In genomic region chr12:10395390-10395998, GRCh38 we compare ENCODE assay signal across 8 cellular contexts. TPM values are rescaled to one million over a fixed set of nuclear protein-coding genes. Genes with fewer than 3 reads are reported as not detected.
DNase-seq lines count a peak whose midpoint lies in the region; ATAC-seq lines count a peak whose summit lies in the region.

No MANE protein-coding gene starts in this region.

- CTCF ChIA-PET in activated CD4-positive, alpha-beta memory T cell treated with anti-CD3 and anti-CD28 coated beads, Interleukin-2, amount 10 ng/mL, durations not matched to agents 7 days and 5 days (lab: Charles Lee), result no interaction called here

- no peaks in the 10 kb centered on the region for H3K27me3 Mint-ChIP-seq in stimulated activated naive CD8-positive, alpha-beta T cell treated with anti-CD3 and anti-CD28 coated beads, Interleukin-15, Interleukin-2, amounts not matched to agents 100 ng/mL and 50 ng/mL, for 24 hours
- peaks cover 19% of the 10 kb centered on the region for H3K27me3 Mint-ChIP-seq in activated CD4-positive, alpha-beta memory T cell treated with anti-CD3 and anti-CD28 coated beads, Interleukin-2, amount 10 ng/mL, durations not matched to agents 7 days and 5 days

- POLR2A ChIA-PET in activated CD4-positive, alpha-beta memory T cell treated with anti-CD3 and anti-CD28 coated beads, Interleukin-2, amount 10 ng/mL, durations not matched to agents 7 days and 5 days (lab: Charles Lee), result no interaction called here

- H3K36me3 Mint-ChIP-seq in stimulated activated naive CD8-positive, alpha-beta T cell treated with anti-CD3 and anti-CD28 coated beads, Interleukin-15, Interleukin-2, amounts not matched to agents 100 ng/mL and 50 ng/mL, for 24 hours (ENCODE audit: low read depth), result peaks cover 11% of the 10 kb centered on the region
- H3K36me3 Mint-ChIP-seq in activated CD4-positive, alpha-beta memory T cell treated with anti-CD3 and anti-CD28 coated beads, Interleukin-2, amount 10 ng/mL, durations not matched to agents 7 days and 5 days (ENCODE audit: low read depth), result no peaks in the 10 kb centered on the region

- peak overlapping the region; percentile 84 for H3K4me3 Mint-ChIP-seq in stimulated activated naive CD8-positive, alpha-beta T cell treated with anti-CD3 and anti-CD28 coated beads, Interleukin-15, Interleukin-2, amounts not matched to agents 100 ng/mL and 50 ng/mL, for 24 hours
- H3K4me3 Mint-ChIP-seq in activated CD4-positive, alpha-beta memory T cell treated with anti-CD3 and anti-CD28 coated beads, Interleukin-2, amount 10 ng/mL, durations not matched to agents 7 days and 5 days, result no peak overlapping the region

- H3K9me3 Mint-ChIP-seq in stimulated activated naive CD8-positive, alpha-beta T cell treated with anti-CD3 and anti-CD28 coated beads, Interleukin-15, Interleukin-2, amounts not matched to agents 100 ng/mL and 50 ng/mL, for 24 hours, result no peaks in the 10 kb centered on the region
- H3K9me3 Mint-ChIP-seq in activated CD4-positive, alpha-beta memory T cell treated with anti-CD3 and anti-CD28 coated beads, Interleukin-2, amount 10 ng/mL, durations not matched to agents 7 days and 5 days, result no peaks in the 10 kb centered on the region

- peak overlapping the region; percentile 94 for H3K27ac Mint-ChIP-seq in stimulated activated naive CD8-positive, alpha-beta T cell treated with anti-CD3 and anti-CD28 coated beads, Interleukin-15, Interleukin-2, amounts not matched to agents 100 ng/mL and 50 ng/mL, for 24 hours
- H3K27ac Mint-ChIP-seq in activated CD4-positive, alpha-beta memory T cell treated with anti-CD3 and anti-CD28 coated beads, Interleukin-2, amount 10 ng/mL, durations not matched to agents 7 days and 5 days, result no peak overlapping the region

- peaks cover 86% of the 10 kb centered on the region for H3K4me1 Mint-ChIP-seq in stimulated activated naive CD8-positive, alpha-beta T cell treated with anti-CD3 and anti-CD28 coated beads, Interleukin-15, Interleukin-2, amounts not matched to agents 100 ng/mL and 50 ng/mL, for 24 hours (ENCODE audit: low read depth)
- H3K4me1 Mint-ChIP-seq in activated CD4-positive, alpha-beta memory T cell treated with anti-CD3 and anti-CD28 coated beads, Interleukin-2, amount 10 ng/mL, durations not matched to agents 7 days and 5 days, result no peaks in the 10 kb centered on the region

- ATAC-seq in GM21526 (IDR thresholded peaks at IDR 0.05; ENCODE audit: low FRiP score, unreplicated experiment), result peak; percentile 90

- DNase-seq in DMS53 treated with DMSO at 0.1 percent for 48 hours (lab: John Stamatoyannopoulos, UW; ENCODE audit: unreplicated experiment), result peak; percentile 99
- DNase-seq in HT1080 (ENCODE audit: low read depth), result peak; percentile 80
- peak; percentile 47 for DNase-seq in T1000 (lab: John Stamatoyannopoulos, UW)
- DNase-seq in hepatic stellate cell (ENCODE audit: low spot score), result peak; percentile 21
- DNase-seq in C1 segment of cervical spinal cord (lab: John Stamatoyannopoulos, UW), result no peak
- DNase-seq in activated CD4-positive, alpha-beta memory T cell treated with anti-CD3 and anti-CD28 coated beads, Interleukin-2, amount 10 ng/mL, durations not matched to agents 7 days and 5 days, result no peak

RNA-seq across cellular contexts. Expression of gene KLRK1, which starts 5.7 kb away (rescaled TPM):
- total RNA-seq in HT1080 (2014; rRNA removed; shearing (Covaris generic)), result not detected in 2 replicates
- not detected in 2 replicates for polyA plus RNA-seq in HT1080 (2015; cell fraction: cytosol; rRNA removed)
- polyA plus RNA-seq in HT1080 (2015; cell fraction: nucleus; rRNA removed), result 0.10 and 0.84 TPM in 2 replicates
- total RNA-seq in activated CD4-positive, alpha-beta memory T cell treated with anti-CD3 and anti-CD28 coated beads, Interleukin-2, amount 10 ng/mL, durations not matched to agents 7 days and 5 days, result under 1 TPM; 0.43 to 0.93 TPM

RNA-seq across cellular contexts. Expression of gene KLRC4, which starts 14.1 kb away (rescaled TPM):
- not detected in 2 replicates for total RNA-seq in HT1080 (2014; rRNA removed; shearing (Covaris generic))
- not detected in 2 replicates for polyA plus RNA-seq in HT1080 (2015; cell fraction: cytosol; rRNA removed)
- polyA plus RNA-seq in HT1080 (2015; cell fraction: nucleus; rRNA removed), result not detected in 2 replicates
- not detected for total RNA-seq in activated CD4-positive, alpha-beta memory T cell treated with anti-CD3 and anti-CD28 coated beads, Interleukin-2, amount 10 ng/mL, durations not matched to agents 7 days and 5 days

RNA-seq across cellular contexts. Expression of gene KLRC3, which starts 24.9 kb away (rescaled TPM):
- not detected in 2 replicates for total RNA-seq in HT1080 (2014; rRNA removed; shearing (Covaris generic))
- not detected in 2 replicates for polyA plus RNA-seq in HT1080 (2015; cell fraction: cytosol; rRNA removed)
- not detected in 2 replicates for polyA plus RNA-seq in HT1080 (2015; cell fraction: nucleus; rRNA removed)
- total RNA-seq in activated CD4-positive, alpha-beta memory T cell treated with anti-CD3 and anti-CD28 coated beads, Interleukin-2, amount 10 ng/mL, durations not matched to agents 7 days and 5 days, result not detected

RNA-seq across cellular contexts. Expression of gene KLRC2, which starts 40.3 kb away (rescaled TPM):
- not detected in 2 replicates for total RNA-seq in HT1080 (2014; rRNA removed; shearing (Covaris generic))
- 0.47 and 0.57 TPM in 2 replicates for polyA plus RNA-seq in HT1080 (2015; cell fraction: cytosol; rRNA removed)
- 0.17 and 0.81 TPM in 2 replicates for polyA plus RNA-seq in HT1080 (2015; cell fraction: nucleus; rRNA removed)
- total RNA-seq in activated CD4-positive, alpha-beta memory T cell treated with anti-CD3 and anti-CD28 coated beads, Interleukin-2, amount 10 ng/mL, durations not matched to agents 7 days and 5 days, result not detected

RNA-seq across cellular contexts. Expression of gene KLRC1, which starts 57.7 kb away (rescaled TPM):
- 0.71 TPM in 1 of 2 replicates, not detected in the other for total RNA-seq in HT1080 (2014; rRNA removed; shearing (Covaris generic))
- 0.11 TPM in 1 of 2 replicates, not detected in the other for polyA plus RNA-seq in HT1080 (2015; cell fraction: cytosol; rRNA removed)
- 0.32 TPM in 1 of 2 replicates, not detected in the other for polyA plus RNA-seq in HT1080 (2015; cell fraction: nucleus; rRNA removed)
- not detected for total RNA-seq in activated CD4-positive, alpha-beta memory T cell treated with anti-CD3 and anti-CD28 coated beads, Interleukin-2, amount 10 ng/mL, durations not matched to agents 7 days and 5 days

Comparison
In these comparisons a context has a peak if more than half of its experiments do, and no peak if none do; other contexts are left out.
1. DNase-seq: peak in DMS53 treated with DMSO at 0.1 percent for 48 hours (single experiment), HT1080 (single experiment), T1000 (single experiment) and hepatic stellate cell (single experiment); none in C1 segment of cervical spinal cord (0 of 14) and activated CD4-positive, alpha-beta memory T cell treated with anti-CD3 and anti-CD28 coated beads, Interleukin-2, amount 10 ng/mL, durations not matched to agents 7 days and 5 days (single experiment).